ENCODE assay signal across 10 cellular contexts in the genomic region with DNA sequence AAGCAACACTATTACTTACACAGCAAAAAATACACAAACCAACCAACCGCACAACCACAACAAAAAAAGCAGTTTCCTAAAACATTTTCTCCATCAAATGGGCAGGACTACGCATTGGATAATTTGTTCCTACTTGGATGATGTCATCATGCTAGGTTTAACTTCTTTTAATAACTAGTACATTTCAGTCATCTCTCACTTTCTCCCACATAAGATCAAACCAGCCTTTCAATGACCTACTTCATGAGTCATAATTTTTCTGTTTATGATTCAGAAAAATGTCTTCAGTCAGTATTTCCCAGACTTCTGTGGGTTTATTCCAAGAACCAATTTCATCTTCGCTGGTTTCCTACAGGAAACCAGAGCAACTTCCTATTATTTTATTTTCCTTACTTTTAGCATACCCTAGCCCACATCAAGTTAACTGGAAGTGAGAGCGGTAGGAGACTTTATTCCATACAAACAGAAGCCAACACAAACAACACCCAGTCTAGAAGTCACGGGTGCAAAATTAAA.
DNase-seq lines count a peak whose midpoint lies in the region; ATAC-seq, FAIRE-seq and TF ChIP-seq lines count a peak whose summit lies in the region.
"Had no signal": no experiment of that assay in that cellular context is flagged by ENCODE, and none has a peak within 500 bp of the region (broad histone marks: within the 10 kb centered on the region; RNA-seq: fewer than 3 reads in every experiment).

No MANE protein-coding gene starts in this region.

- DNase-seq in RCC 7860 (ENCODE audit: low spot score): peak; percentile 14
- DNase-seq in fibroblast of the conjunctiva (ENCODE audit: low read depth): peak; percentile 34
- no peak for DNase-seq in NCI-H2227 treated with DMSO at 0.1 percent for 48 hours (lab: John Stamatoyannopoulos, UW)
- DNase-seq in colonic mucosa: no peak
- DNase-seq in H7: no peak
- DNase-seq: PC-9 had no signal

- FAIRE-seq in A204.1 (lab: Jason Lieb, UNC) (peak; percentile 93), RCC 7860 (lab: Jason Lieb, UNC) (no peak)

- H3K4me1 ChIP-seq in colonic mucosa: no peaks in the 10 kb centered on the region

- H3K9me3 ChIP-seq in colonic mucosa: no peaks in the 10 kb centered on the region

- no peaks in the 10 kb centered on the region for H3K27me3 ChIP-seq in colonic mucosa
- H3K27me3 ChIP-seq in H7 (ENCODE audit: control insufficient read depth, insufficient read depth, low read length): no peaks in the 10 kb centered on the region
- H3K27me3 ChIP-seq: hepatocyte had no signal

- no peak overlapping the region for H3K9ac ChIP-seq in colonic mucosa (ENCODE audit: low read depth in 2 of 2, low read length in 2 of 2)

- no peak overlapping the region for H3K27ac ChIP-seq in colonic mucosa
- H3K27ac ChIP-seq: hepatocyte, PC-9 had no signal

- TF ChIP-seq CTCF in colonic mucosa (IDR thresholded peaks at IDR 0.05): no peak

- H3K4me3 ChIP-seq in colonic mucosa (no peak overlapping the region), H7 (ENCODE audit: insufficient read depth, low read depth, low read length) (no peak overlapping the region)
- H3K4me3 ChIP-seq: hepatocyte, PC-9 had no signal

- ATAC-seq in GM18870 (IDR thresholded peaks at IDR 0.05; ENCODE audit: unreplicated experiment) (peak; percentile 50), GM21576 (IDR thresholded peaks at IDR 0.05; ENCODE audit: unreplicated experiment) (no peak)

- H3K36me3 ChIP-seq in colonic mucosa (no peaks in the 10 kb centered on the region), H7 (replicated peaks; ENCODE audit: control insufficient read depth, insufficient read depth, low read length) (no peaks in the 10 kb centered on the region)

- intact Hi-C loops in colonic mucosa (cut with DNase I): no loop called here

Comparison
In these comparisons a context has a peak if more than half of its experiments do, and no peak if none do; other contexts are left out.
1. DNase-seq: peak in RCC 7860 (single experiment) and fibroblast of the conjunctiva (single experiment); none in NCI-H2227 treated with DMSO at 0.1 percent for 48 hours (single experiment), colonic mucosa (single experiment) and H7 (single experiment).